ENCODE assay signal across 26 cellular contexts in genomic region chr3:119602676-119603075, GRCh38. TPM values are rescaled to one million over a fixed set of nuclear protein-coding genes. Genes with fewer than 3 reads are reported as not detected.
"Had no signal": no experiment of that assay in that cellular context is flagged by ENCODE, and none has a peak within 500 bp of the region (broad histone marks: within the 10 kb centered on the region; RNA-seq: fewer than 3 reads in every experiment).

No MANE protein-coding gene starts in this region.

- ATAC-seq: activated CD8-positive, alpha-beta memory T cell treated with anti-CD3 and anti-CD28 coated beads, Interleukin-2, amount 10 ng/mL, durations not matched to agents 7 days and 5 days; body of pancreas; natural killer cell treated with Interleukin-12 subunit alpha and Interleukin-12 subunit beta and Interleukin-15 and Interleukin-18, amount 100 ng/mL, for 72 hours; stimulated activated naive CD8-positive, alpha-beta T cell treated with anti-CD3 and anti-CD28 coated beads, Interleukin-15, amount 100 ng/mL, for 72 hours had no signal

- H3K36me3 ChIP-seq: suprapubic skin had no signal

- H3K27me3 ChIP-seq: body of pancreas, suprapubic skin had no signal

- H3K4me3 Mint-ChIP-seq: activated B cell treated with CpG ODN at 0.5 μM for 24 hours; activated CD4-positive, alpha-beta memory T cell treated with anti-CD3 and anti-CD28 coated beads, Interleukin-2, amount 10 ng/mL, durations not matched to agents 7 days and 5 days; activated CD8-positive, alpha-beta memory T cell treated with anti-CD3 and anti-CD28 coated beads, Interleukin-2, amount 10 ng/mL, durations not matched to agents 7 days and 5 days; activated naive CD8-positive, alpha-beta T cell treated with anti-CD3 and anti-CD28 coated beads for 36 hours; endodermal cell; mesothelial cell of epicardium; natural killer cell treated with Interleukin-12 subunit alpha and Interleukin-12 subunit beta and Interleukin-15 and Interleukin-18, amount 100 ng/mL, for 72 hours; stimulated activated naive CD8-positive, alpha-beta T cell treated with anti-CD3 and anti-CD28 coated beads, Interleukin-15, amount 100 ng/mL, for 72 hours had no signal

- H3K27ac Mint-ChIP-seq: activated B cell treated with CpG ODN at 0.5 μM for 24 hours; activated CD4-positive, alpha-beta memory T cell treated with anti-CD3 and anti-CD28 coated beads, Interleukin-2, amount 10 ng/mL, durations not matched to agents 7 days and 5 days; activated CD8-positive, alpha-beta memory T cell treated with anti-CD3 and anti-CD28 coated beads, Interleukin-2, amount 10 ng/mL, durations not matched to agents 7 days and 5 days; activated naive CD8-positive, alpha-beta T cell treated with anti-CD3 and anti-CD28 coated beads for 36 hours; endodermal cell; stimulated activated naive CD8-positive, alpha-beta T cell treated with anti-CD3 and anti-CD28 coated beads, Interleukin-15, amount 100 ng/mL, for 72 hours had no signal

- H3K36me3 Mint-ChIP-seq: activated CD8-positive, alpha-beta memory T cell treated with anti-CD3 and anti-CD28 coated beads, Interleukin-2, amount 10 ng/mL, durations not matched to agents 7 days and 5 days; activated naive CD8-positive, alpha-beta T cell treated with anti-CD3 and anti-CD28 coated beads for 36 hours; mesothelial cell of epicardium; natural killer cell treated with Interleukin-12 subunit alpha and Interleukin-12 subunit beta and Interleukin-15 and Interleukin-18, amount 100 ng/mL, for 72 hours had no signal

- DNase-seq: activated B cell treated with CpG ODN at 0.5 μM for 24 hours; activated CD4-positive, alpha-beta memory T cell treated with anti-CD3 and anti-CD28 coated beads, Interleukin-2, amount 10 ng/mL, durations not matched to agents 7 days and 5 days; activated CD4-positive, alpha-beta T cell treated with anti-CD3 and anti-CD28 coated beads for 4 hours; activated CD8-positive, alpha-beta memory T cell treated with anti-CD3 and anti-CD28 coated beads, Interleukin-2, amount 10 ng/mL, durations not matched to agents 7 days and 5 days; activated naive CD4-positive, alpha-beta T cell; activated naive CD8-positive, alpha-beta T cell treated with anti-CD3 and anti-CD28 coated beads for 36 hours; amygdala; body of pancreas; caudate nucleus; endodermal cell; erythroblast; head of caudate nucleus; posterior cingulate gyrus; retina; stimulated activated CD4-positive, alpha-beta T cell treated with anti-CD3 and anti-CD28 coated beads, Interleukin-2, amount 100 ng/mL, for 24 hours; stimulated activated naive CD8-positive, alpha-beta T cell treated with anti-CD3 and anti-CD28 coated beads, Interleukin-15, amount 100 ng/mL, for 72 hours; trophoblast cell had no signal

- H3K27ac ChIP-seq: body of pancreas, suprapubic skin had no signal

- FAIRE-seq: colon, frontal cortex, TTC549 had no signal

- H3K4me3 ChIP-seq: body of pancreas, lung, suprapubic skin had no signal

- H3K4me1 ChIP-seq: suprapubic skin had no signal

- H3K9me3 Mint-ChIP-seq: activated B cell treated with CpG ODN at 0.5 μM for 24 hours; activated CD4-positive, alpha-beta memory T cell treated with anti-CD3 and anti-CD28 coated beads, Interleukin-2, amount 10 ng/mL, durations not matched to agents 7 days and 5 days; activated naive CD8-positive, alpha-beta T cell treated with anti-CD3 and anti-CD28 coated beads for 36 hours; endodermal cell; mesothelial cell of epicardium; natural killer cell treated with Interleukin-12 subunit alpha and Interleukin-12 subunit beta and Interleukin-15 and Interleukin-18, amount 100 ng/mL, for 72 hours; stimulated activated naive CD8-positive, alpha-beta T cell treated with anti-CD3 and anti-CD28 coated beads, Interleukin-15, amount 100 ng/mL, for 72 hours had no signal

- H3K9me3 ChIP-seq: body of pancreas, suprapubic skin had no signal

- H3K27me3 Mint-ChIP-seq: activated B cell treated with CpG ODN at 0.5 μM for 24 hours had no signal

RNA-seq across cellular contexts. Expression of gene PLA1A, which starts 5.0 kb away (rescaled TPM):
- total RNA-seq: activated naive CD8-positive, alpha-beta T cell treated with anti-CD3 and anti-CD28 coated beads for 36 hours; mesothelial cell of epicardium; T-helper 2 cell treated with Interferon-gamma antibody and Interleukin-4, amounts not matched to agents 100 ng/mL and 5 ng/mL, for 36 hours had no signal

RNA-seq across cellular contexts. Expression of gene CD80, which starts 43.3 kb away (rescaled TPM):
- total RNA-seq: frontal cortex, kidney epithelial cell, mesothelial cell of epicardium, suprapubic skin had no signal
